ENCODE assay signal across 8 cellular contexts in genomic region chr14:49852351-49853157, GRCh38. TPM values are rescaled to one million over a fixed set of nuclear protein-coding genes. Genes with fewer than 3 reads are reported as not detected.
DNase-seq lines count a peak whose midpoint lies in the region; ATAC-seq, FAIRE-seq and TF ChIP-seq lines count a peak whose summit lies in the region.

Gene NEMF (minus strand): TSS chr14:49852788. CDS start chr14:49852753, 35 bp downstream.

- no peak within 1 kb of the TSS for H4K8ac ChIP-seq in neuronal stem cell (ENCODE audit: low read depth, low read length)

- H2BK5ac ChIP-seq in neuronal stem cell (ENCODE audit: low read length) = no peak within 1 kb of the TSS

- peaks cover 7 to 37% of the 10 kb centered on the region in 2 donors for H3K36me3 ChIP-seq in neuronal stem cell (replicated peaks in 1 of 2; ENCODE audit: control insufficient read depth in 2 of 2, insufficient read depth in 2 of 2, low read length in 2 of 2)

- peak; percentile 70 for FAIRE-seq in H54 (lab: Jason Lieb, UNC)

- no CpG with 5 or more reads among the region's 49 CpGs for WGBS in neuronal stem cell (ENCODE audit: extremely low coverage in 2 of 2, insufficient read length in 2 of 2, insufficient replicate concordance in 1 of 2), 2 donors

- H3K9me3 ChIP-seq in neuronal stem cell (replicated peaks in 1 of 2; ENCODE audit: control insufficient read depth in 2 of 2, insufficient read depth in 1 of 2, low read depth in 1 of 2, low read length in 2 of 2) = no peaks in the 10 kb centered on the region

- peak within 1 kb of the TSS; percentile 94 for H2AFZ ChIP-seq in neuronal stem cell (ENCODE audit: low read length)

- peak within 1 kb of the TSS; percentile 65 for H3K4me2 ChIP-seq in neuronal stem cell (ENCODE audit: insufficient read depth, low read length, poor library complexity, severe bottlenecking)

- H2BK12ac ChIP-seq in neuronal stem cell (ENCODE audit: low read length) = no peak within 1 kb of the TSS

- H3K27me3 ChIP-seq in foreskin keratinocyte (no peaks in the 10 kb centered on the region), neuronal stem cell (ENCODE audit: control insufficient read depth in 3 of 3, insufficient read depth in 3 of 3, low read depth in 1 of 3, low read length in 3 of 3) (no peaks in the 10 kb centered on the region)

- H3K4me1 ChIP-seq in foreskin keratinocyte (no peaks in the 10 kb centered on the region), neuronal stem cell (ENCODE audit: control insufficient read depth in 2 of 2, insufficient read depth in 1 of 2, low read depth in 1 of 2, low read length in 2 of 2) (peaks cover 0 to 5% of the 10 kb centered on the region in 2 donors)

- H2BK15ac ChIP-seq in neuronal stem cell (ENCODE audit: low read length) = peak within 1 kb of the TSS; percentile 88

- H3K79me1 ChIP-seq in neuronal stem cell (ENCODE audit: low read depth, low read length) = peaks cover 6% of the 10 kb centered on the region

- in situ Hi-C loops in G401 (cut with HindIII; ENCODE audit: low sequenced_read_pairs) = loop anchor here (25.0 kb wide), 1 partner anchor 285 kb away; no protein-coding TSS in a partner anchor

- peak within 1 kb of the TSS; percentile 44 for H2AK5ac ChIP-seq in neuronal stem cell (ENCODE audit: low read depth, low read length)

- peak; percentile 89 for TF ChIP-seq CTCF in foreskin keratinocyte (conservative IDR thresholded peaks at IDR 0.05)

- TF ChIP-seq POLR2A in H54 (IDR thresholded peaks at IDR 0.05; ENCODE audit: low read depth, low read length) = peak; percentile 67

- H3K14ac ChIP-seq in neuronal stem cell (ENCODE audit: low read length) = peak within 1 kb of the TSS; percentile 89

- peak within 1 kb of the TSS; percentile 97 for H3K9ac ChIP-seq in neuronal stem cell (ENCODE audit: low read depth, low read length, poor library complexity)

- no peak within 1 kb of the TSS for H4K91ac ChIP-seq in neuronal stem cell (ENCODE audit: low read depth, low read length, poor library complexity)

- H2BK120ac ChIP-seq in neuronal stem cell (ENCODE audit: low read depth, low read length) = no peak within 1 kb of the TSS

- peak within 1 kb of the TSS; percentile 98 for H3K18ac ChIP-seq in neuronal stem cell (ENCODE audit: low read length)

- peak within 1 kb of the TSS; percentile 96 for H3K4ac ChIP-seq in neuronal stem cell (ENCODE audit: low read length)

- peak; percentile 80 for ATAC-seq in foreskin keratinocyte

- DNase-seq in G401 (ENCODE audit: low spot score) (peak; percentile 91), H54 (ENCODE audit: insufficient read length, low spot score) (peak; percentile 42), LoVo (ENCODE audit: low spot score) (peak; percentile 88), SHP77 (lab: John Stamatoyannopoulos, UW) (peak; percentile 83 to 95), activated gamma-delta T cell treated with Interleukin-2 at 50 U/mL for 16 hours (peak; percentile 80), foreskin keratinocyte (peak; percentile 65 to 82), neuronal stem cell (ENCODE audit: low spot score) (peak; percentile 89), substantia nigra (lab: John Stamatoyannopoulos, UW) (peak; percentile 22 to 98 (median 84))

- H3K23ac ChIP-seq in neuronal stem cell (ENCODE audit: low read depth, low read length, poor library complexity) = peak within 1 kb of the TSS; percentile 92

- H3K27ac ChIP-seq in foreskin keratinocyte (peak within 1 kb of the TSS; percentile 41), neuronal stem cell (replicated peaks; ENCODE audit: low read length) (peak within 1 kb of the TSS; percentile 39), substantia nigra (ENCODE audit: low read depth, low read length, poor library complexity, severe bottlenecking) (peak within 1 kb of the TSS; percentile 89)

- H3K4me3 ChIP-seq in neuronal stem cell (ENCODE audit: low read length in 2 of 2) = peak within 1 kb of the TSS; percentile 84 to 94

RNA-seq across cellular contexts. Expression of gene NEMF, which starts in this region (rescaled TPM):
- total RNA-seq in G401 (2014; rRNA removed; shearing (Covaris generic)) = 31.1 and 61.2 TPM in 2 replicates
- total RNA-seq in foreskin keratinocyte = 38.3 and 46.7 TPM in 2 replicates
- polyA plus RNA-seq in foreskin keratinocyte = 14.1 and 16.8 TPM in 2 replicates
- polyA plus RNA-seq in neuronal stem cell (2013, experiment 1 of 2) = 62.0 TPM
- polyA plus RNA-seq in neuronal stem cell (2013, experiment 2 of 2) = 63.9 TPM

Comparison
In these comparisons a context has a peak if more than half of its experiments do, and no peak if none do; other contexts are left out.
1. Peak in every context shown above with its lines: DNase-seq, ATAC-seq, H3K4me3 ChIP-seq and H3K27ac ChIP-seq.
2. H3K27ac ChIP-seq: peak in every context shown above with its lines; median percentile 89 in substantia nigra; 41 in foreskin keratinocyte; 39 in neuronal stem cell.